In genomic region chr16:67154578-67155304, GRCh38 we compare ENCODE assay signal across 1 cellular context.
TF ChIP-seq lines count a peak whose summit lies in the region.

No MANE protein-coding gene starts in this region.

TF ChIP-seq in WTC11, 78 proteins besides CTCF, POLR2A, EP300 and RAD21 (continued from another document and continues in another):
- peak; percentile 61; the same call in 1 of the 2 replicates for TF ChIP-seq SMAD4 (CRISPR knock-in tag; IDR thresholded peaks at IDR 0.05)
- no peak for TF ChIP-seq ZBTB43 (CRISPR knock-in tag; IDR thresholded peaks at IDR 0.05)
- TF ChIP-seq FOXK1 (CRISPR knock-in tag; IDR thresholded peaks at IDR 0.05) = peak; percentile 33; the same call in 1 of the 2 replicates
- TF ChIP-seq USF2 (CRISPR knock-in tag; IDR thresholded peaks at IDR 0.05) = no peak
- TF ChIP-seq IRF2 (CRISPR knock-in tag; IDR thresholded peaks at IDR 0.05; ENCODE audit: borderline replicate concordance, low read depth) = no peak
- TF ChIP-seq ZNF671 (CRISPR knock-in tag; IDR thresholded peaks at IDR 0.05) = no peak
- no peak for TF ChIP-seq STAT6 (CRISPR knock-in tag; conservative IDR thresholded peaks at IDR 0.05; ENCODE audit: low read depth)
- no peak for TF ChIP-seq NFATC4 (CRISPR knock-in tag; IDR thresholded peaks at IDR 0.05)
- TF ChIP-seq E2F1 (CRISPR knock-in tag; IDR thresholded peaks at IDR 0.05) = no peak
- TF ChIP-seq ZNF138 (CRISPR knock-in tag; conservative IDR thresholded peaks at IDR 0.05) = no peak
- peak; percentile 94; the same call in 1 of the 2 replicates for TF ChIP-seq JUN (CRISPR knock-in tag; IDR thresholded peaks at IDR 0.05)
- TF ChIP-seq ZNF425 (CRISPR knock-in tag; conservative IDR thresholded peaks at IDR 0.05) = no peak
- no peak for TF ChIP-seq ZBTB21 (CRISPR knock-in tag; IDR thresholded peaks at IDR 0.05; ENCODE audit: borderline replicate concordance)
- no peak for TF ChIP-seq E2F5 (CRISPR knock-in tag; IDR thresholded peaks at IDR 0.05)
- peak; percentile 73; the same call in 1 of the 2 replicates for TF ChIP-seq FOXP1 (CRISPR knock-in tag; IDR thresholded peaks at IDR 0.05; ENCODE audit: borderline replicate concordance)
- peak; percentile 47; the same call in 1 of the 2 replicates for TF ChIP-seq ZNF281 (CRISPR knock-in tag; IDR thresholded peaks at IDR 0.05)
- no peak for TF ChIP-seq JAZF1 (CRISPR knock-in tag; IDR thresholded peaks at IDR 0.05)
- no peak for TF ChIP-seq ATF2 (CRISPR knock-in tag; IDR thresholded peaks at IDR 0.05; ENCODE audit: borderline replicate concordance, low read depth)
- no peak for TF ChIP-seq NR3C1 (CRISPR knock-in tag; conservative IDR thresholded peaks at IDR 0.05; ENCODE audit: low read depth)
- TF ChIP-seq PRDM15 (CRISPR knock-in tag; IDR thresholded peaks at IDR 0.05) = peak; percentile 37; the same call in 1 of the 2 replicates
- peak; percentile 66; the same call in 1 of the 2 replicates for TF ChIP-seq E2F4 (CRISPR knock-in tag; IDR thresholded peaks at IDR 0.05; ENCODE audit: borderline replicate concordance, low read depth)
- peak; percentile 89 for TF ChIP-seq MAX (CRISPR knock-in tag; IDR thresholded peaks at IDR 0.05)
- 0 out of 2 replicates have a peak, but pooled peaks have one; percentile 30 for TF ChIP-seq NFYB (CRISPR knock-in tag; conservative IDR thresholded peaks at IDR 0.05; ENCODE audit: low read depth)
- no peak for TF ChIP-seq RORB (CRISPR knock-in tag; IDR thresholded peaks at IDR 0.05)
- no peak for TF ChIP-seq ETV6 (CRISPR knock-in tag; IDR thresholded peaks at IDR 0.05)
- TF ChIP-seq FOXP4 (CRISPR knock-in tag; IDR thresholded peaks at IDR 0.05) = no peak
- no peak for TF ChIP-seq OVOL2 (CRISPR knock-in tag; IDR thresholded peaks at IDR 0.05; ENCODE audit: borderline replicate concordance)
- peak; percentile 68; the same call in 1 of the 2 replicates for TF ChIP-seq TEAD4 (CRISPR knock-in tag; IDR thresholded peaks at IDR 0.05)
